20 cellular contexts compared by ENCODE assay signal in the genomic region with DNA sequence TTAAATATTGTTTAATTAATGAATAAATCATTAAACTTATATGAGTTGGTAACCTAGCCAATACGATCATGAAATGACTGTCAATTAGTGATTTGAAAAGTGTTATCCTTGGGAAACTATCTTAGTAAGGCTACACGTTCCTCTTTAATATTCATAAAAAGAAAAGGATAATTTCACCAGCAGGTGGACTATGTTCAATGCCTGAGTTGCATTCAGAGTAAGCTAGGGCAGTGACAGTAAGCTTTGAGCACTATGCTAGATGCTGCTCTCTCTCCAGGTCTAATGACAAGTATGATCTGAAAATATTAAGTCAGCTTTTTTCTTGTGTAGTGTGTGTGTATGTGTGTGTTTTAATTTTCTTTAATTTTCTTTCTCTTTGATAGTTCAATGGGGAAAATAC.
DNase-seq lines count a peak whose midpoint lies in the region; ATAC-seq and TF ChIP-seq lines count a peak whose summit lies in the region.
"Had no signal": no experiment of that assay in that cellular context is flagged by ENCODE, and none has a peak within 500 bp of the region (broad histone marks: within the 10 kb centered on the region; RNA-seq: fewer than 3 reads in every experiment).

No MANE protein-coding gene starts in this region.

- no peak overlapping the region for H3K4me3 ChIP-seq in epithelial cell of esophagus (ENCODE audit: low read length)
- H3K4me3 ChIP-seq: pancreas, skin epidermis, thoracic aorta had no signal

- H3K36me3 Mint-ChIP-seq in activated CD4-positive, alpha-beta memory T cell treated with anti-CD3 and anti-CD28 coated beads, Interleukin-2, amount 10 ng/mL, durations not matched to agents 7 days and 5 days (ENCODE audit: low read depth) = no peaks in the 10 kb centered on the region

- no peak overlapping the region for H3K4me3 Mint-ChIP-seq in activated CD4-positive, alpha-beta memory T cell treated with anti-CD3 and anti-CD28 coated beads, Interleukin-2, amount 10 ng/mL, durations not matched to agents 7 days and 5 days
- H3K4me3 Mint-ChIP-seq: activated T-helper 1 cell treated with anti-CD3 and anti-CD28 coated beads, Interleukin-12 subunit alpha, Interleukin-12 subunit beta, Interleukin-2, Interleukin-4 antibody, amounts not matched to agents 30 ng/mL and 10 ng/mL and 1 ng/mL, durations not matched to agents 14 hours and 24 hours and 36 hours; T-helper 17 cell had no signal

- CTCF ChIA-PET in activated CD4-positive, alpha-beta memory T cell treated with anti-CD3 and anti-CD28 coated beads, Interleukin-2, amount 10 ng/mL, durations not matched to agents 7 days and 5 days (lab: Charles Lee) = no interaction called here

- DNase-seq in A172 (ENCODE audit: low spot score) = peak; percentile 12
- DNase-seq in OCI-M1 (lab: John Stamatoyannopoulos, UW) = peak; percentile 30
- peak; percentile 13 for DNase-seq in epithelial cell of esophagus (ENCODE audit: low read depth)
- no peak for DNase-seq in activated CD4-positive, alpha-beta memory T cell treated with anti-CD3 and anti-CD28 coated beads, Interleukin-2, amount 10 ng/mL, durations not matched to agents 7 days and 5 days
- DNase-seq in GM13976 (ENCODE audit: low spot score) = no peak
- DNase-seq in stimulated activated naive CD8-positive, alpha-beta T cell treated with anti-CD3 and anti-CD28 coated beads, Interleukin-15, Interleukin-2, amounts not matched to agents 100 U/mL and 50 U/mL, for 24 hours = no peak
- no peak for DNase-seq in left lobe of liver (ENCODE audit: low spot score)
- DNase-seq: activated CD4-positive, CD25-positive, alpha-beta regulatory T cell; activated CD8-positive, alpha-beta memory T cell treated with anti-CD3 and anti-CD28 coated beads for 24 hours; central memory CD4-positive, alpha-beta T cell; effector CD4-positive, alpha-beta T cell; IMR-90; left ventricle myocardium superior; NCI-H1048; pancreas; T-helper 17 cell had no signal

- H3K4me1 Mint-ChIP-seq in activated CD4-positive, alpha-beta memory T cell treated with anti-CD3 and anti-CD28 coated beads, Interleukin-2, amount 10 ng/mL, durations not matched to agents 7 days and 5 days = no peaks in the 10 kb centered on the region
- H3K4me1 Mint-ChIP-seq: T-helper 17 cell had no signal

- POLR2A ChIA-PET in activated CD4-positive, alpha-beta memory T cell treated with anti-CD3 and anti-CD28 coated beads, Interleukin-2, amount 10 ng/mL, durations not matched to agents 7 days and 5 days (lab: Charles Lee) = no interaction called here

- in situ Hi-C loops in GM13976 (cut with MboI; ENCODE audit: low sequenced_read_pairs, unreplicated experiment) = no loop called here

- peak; percentile 40 for TF ChIP-seq CTCF in C4-2B (conservative IDR thresholded peaks at IDR 0.05)
- peak; percentile 17 for TF ChIP-seq CTCF in epithelial cell of esophagus (IDR thresholded peaks at IDR 0.05; ENCODE audit: insufficient read depth, low read depth, low read length, missing control alignments)
- TF ChIP-seq CTCF in GM13976 (IDR thresholded peaks at IDR 0.05; ENCODE audit: borderline replicate concordance, control extremely low read depth, extremely low read depth, insufficient read depth, missing control alignments) = no peak

- peaks cover 14% of the 10 kb centered on the region for H3K9me3 Mint-ChIP-seq in activated CD4-positive, alpha-beta memory T cell treated with anti-CD3 and anti-CD28 coated beads, Interleukin-2, amount 10 ng/mL, durations not matched to agents 7 days and 5 days
- H3K9me3 Mint-ChIP-seq: activated T-helper 1 cell treated with anti-CD3 and anti-CD28 coated beads, Interleukin-12 subunit alpha, Interleukin-12 subunit beta, Interleukin-2, Interleukin-4 antibody, amounts not matched to agents 30 ng/mL and 10 ng/mL and 1 ng/mL, durations not matched to agents 14 hours and 24 hours and 36 hours had no signal

- no peak for ATAC-seq in stimulated activated naive CD8-positive, alpha-beta T cell treated with anti-CD3 and anti-CD28 coated beads, Interleukin-15, Interleukin-2, amounts not matched to agents 100 U/mL and 50 U/mL, for 24 hours
- no peak for ATAC-seq in left lobe of liver
- ATAC-seq: left ventricle myocardium superior, pancreas, T-helper 17 cell had no signal

- H3K27ac Mint-ChIP-seq in activated CD4-positive, alpha-beta memory T cell treated with anti-CD3 and anti-CD28 coated beads, Interleukin-2, amount 10 ng/mL, durations not matched to agents 7 days and 5 days = no peak overlapping the region
- H3K27ac Mint-ChIP-seq: activated T-helper 1 cell treated with anti-CD3 and anti-CD28 coated beads, Interleukin-12 subunit alpha, Interleukin-12 subunit beta, Interleukin-2, Interleukin-4 antibody, amounts not matched to agents 30 ng/mL and 10 ng/mL and 1 ng/mL, durations not matched to agents 14 hours and 24 hours and 36 hours; T-helper 17 cell had no signal

- H3K27me3 Mint-ChIP-seq in activated CD4-positive, alpha-beta memory T cell treated with anti-CD3 and anti-CD28 coated beads, Interleukin-2, amount 10 ng/mL, durations not matched to agents 7 days and 5 days = no peaks in the 10 kb centered on the region
- H3K27me3 Mint-ChIP-seq: T-helper 17 cell had no signal

- no peak overlapping the region for H3K27ac ChIP-seq in C4-2B
- H3K27ac ChIP-seq: pancreas, skin epidermis, thoracic aorta had no signal

Comparison
In these comparisons a context has a peak if more than half of its experiments do, and no peak if none do; other contexts are left out.
1. DNase-seq: peak in A172 (single experiment), OCI-M1 (single experiment) and epithelial cell of esophagus (single experiment); none in activated CD4-positive, alpha-beta memory T cell treated with anti-CD3 and anti-CD28 coated beads, Interleukin-2, amount 10 ng/mL, durations not matched to agents 7 days and 5 days (single experiment), GM13976 (single experiment), stimulated activated naive CD8-positive, alpha-beta T cell treated with anti-CD3 and anti-CD28 coated beads, Interleukin-15, Interleukin-2, amounts not matched to agents 100 U/mL and 50 U/mL, for 24 hours (single experiment) and left lobe of liver (single experiment).